12 cellular contexts compared by ENCODE assay signal in the genomic region with DNA sequence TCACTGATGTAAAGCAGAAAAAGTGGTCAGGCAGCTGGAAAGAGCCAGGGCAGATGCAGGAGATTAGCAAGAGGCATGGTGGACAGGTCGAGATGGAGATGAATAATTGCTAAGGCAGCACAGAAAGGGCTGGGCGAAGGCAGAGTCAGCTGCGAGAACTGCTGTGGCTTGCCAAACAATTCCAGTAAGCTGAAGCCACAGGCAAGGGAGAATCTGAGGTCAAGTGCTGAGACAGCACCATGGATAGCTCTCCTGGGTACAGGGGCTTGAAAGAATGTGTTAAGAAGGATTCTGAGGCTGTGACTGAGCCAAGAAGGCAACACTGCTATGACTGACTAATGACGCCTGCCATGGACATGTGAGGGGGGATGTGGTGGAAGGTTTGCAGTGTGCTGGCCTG.
A peak's percentile ranks its signal among the peaks of the same experiment; 100 is the strongest.
DNase-seq lines count a peak whose midpoint lies in the region; ATAC-seq and TF ChIP-seq lines count a peak whose summit lies in the region.
"Had no signal": no experiment of that assay in that cellular context is flagged by ENCODE, and none has a peak within 500 bp of the region (broad histone marks: within the 10 kb centered on the region; RNA-seq: fewer than 3 reads in every experiment).

No MANE protein-coding gene starts in this region.

- H3K27me3 Mint-ChIP-seq in nephron progenitor cell (ENCODE audit: low read depth, poor library complexity), result peaks cover 13% of the 10 kb centered on the region

- H3K4me3 Mint-ChIP-seq in nephron progenitor cell, result no peak overlapping the region
- H3K4me3 Mint-ChIP-seq: activated T-cell treated with anti-CD3 and anti-CD28 coated beads, Interleukin-2, amount 50 U/mL, for 4 hours had no signal

- no peak for ATAC-seq in GM18909 (IDR thresholded peaks at IDR 0.05; ENCODE audit: poor library complexity, unreplicated experiment)
- ATAC-seq: activated T-cell treated with anti-CD3 and anti-CD28 coated beads, Interleukin-2, amount 50 U/mL, for 4 hours had no signal

- no peak overlapping the region for H3K27ac Mint-ChIP-seq in nephron progenitor cell

- H3K4me3 ChIP-seq in fibroblast of pulmonary artery (replicated peaks; ENCODE audit: low read depth, low read length), result no peak overlapping the region

- DNase-seq in GDM1 (lab: John Stamatoyannopoulos, UW), result peak; percentile 17
- DNase-seq in RWPE1 (ENCODE audit: low spot score), result peak; percentile 71
- peak; percentile 95 for DNase-seq in fibroblast of pulmonary artery (ENCODE audit: low read depth)
- DNase-seq in nephron progenitor cell, result peak; percentile 32
- no peak for DNase-seq in GM10248 (ENCODE audit: extremely low spot score)
- DNase-seq in activated effector memory CD4-positive, alpha-beta T cell treated with anti-CD3 and anti-CD28 coated beads, Interleukin-2, amount 50 U/mL, for 16 hours, result no peak
- DNase-seq in NCI-H2171 (lab: John Stamatoyannopoulos, UW), result no peak
- DNase-seq: activated T-cell treated with anti-CD3 and anti-CD28 coated beads, Interleukin-2, amount 50 U/mL, for 4 hours; DMS153; NCI-H1694; T-helper 1 cell had no signal

- H3K36me3 Mint-ChIP-seq in nephron progenitor cell (ENCODE audit: low read depth), result no peaks in the 10 kb centered on the region

- peaks cover 50% of the 10 kb centered on the region for H3K4me1 Mint-ChIP-seq in nephron progenitor cell

- CTCF ChIA-PET in RWPE1 (lab: Yijun Ruan, JAX) (interaction anchor here (0.6 kb wide), 1 partner anchor 36 kb away, joined by 3 read pairs; no protein-coding TSS in a partner anchor), GM10248 (lab: Yijun Ruan, JAX) (no interaction called here)

- peak overlapping the region; percentile 33; the same call in 1 of the 2 replicates for H3K27ac ChIP-seq in RWPE1

- no peak for TF ChIP-seq CTCF in RWPE1 (conservative IDR thresholded peaks at IDR 0.05; ENCODE audit: low read depth)
- no peak for TF ChIP-seq CTCF in fibroblast of pulmonary artery (IDR thresholded peaks at IDR 0.05; ENCODE audit: low read length, missing control alignments)
- TF ChIP-seq CTCF in nephron progenitor cell (IDR thresholded peaks at IDR 0.05), result no peak
- TF ChIP-seq CTCF in GM10248 (IDR thresholded peaks at IDR 0.05; ENCODE audit: control extremely low read depth, extremely low read depth, low read depth, missing control alignments), result no peak

- POLR2A ChIA-PET in RWPE1 (lab: Yijun Ruan, JAX; ENCODE audit: low non-redundant PET) (no interaction called here), GM10248 (lab: Yijun Ruan, JAX) (no interaction called here)

- H3K9me3 Mint-ChIP-seq in nephron progenitor cell, result no peaks in the 10 kb centered on the region
- H3K9me3 Mint-ChIP-seq: activated T-cell treated with anti-CD3 and anti-CD28 coated beads, Interleukin-2, amount 50 U/mL, for 4 hours had no signal

Comparison
In these comparisons a context has a peak if more than half of its experiments do, and no peak if none do; other contexts are left out.
1. DNase-seq: peak in GDM1 (single experiment), RWPE1 (single experiment), fibroblast of pulmonary artery (single experiment) and nephron progenitor cell (single experiment); none in GM10248 (single experiment), activated effector memory CD4-positive, alpha-beta T cell treated with anti-CD3 and anti-CD28 coated beads, Interleukin-2, amount 50 U/mL, for 16 hours (single experiment) and NCI-H2171 (single experiment).